Comparison of ENCODE assay signal across 1 cellular context in genomic region chr12:22598141-22598762, GRCh38.
TF ChIP-seq lines count a peak whose summit lies in the region.

No MANE protein-coding gene starts in this region.

TF ChIP-seq in A549, 52 proteins besides CTCF, POLR2A, EP300 and RAD21 (continued from another document):
- no peak for TF ChIP-seq REST (IDR thresholded peaks at IDR 0.05)
- TF ChIP-seq CEBPB (IDR thresholded peaks at IDR 0.05), result peak; percentile 50 to 72
- TF ChIP-seq ZC3H11A (IDR thresholded peaks at IDR 0.05), result no peak
TF ChIP-seq in A549: peak in this region for 3.
